In the genomic region with DNA sequence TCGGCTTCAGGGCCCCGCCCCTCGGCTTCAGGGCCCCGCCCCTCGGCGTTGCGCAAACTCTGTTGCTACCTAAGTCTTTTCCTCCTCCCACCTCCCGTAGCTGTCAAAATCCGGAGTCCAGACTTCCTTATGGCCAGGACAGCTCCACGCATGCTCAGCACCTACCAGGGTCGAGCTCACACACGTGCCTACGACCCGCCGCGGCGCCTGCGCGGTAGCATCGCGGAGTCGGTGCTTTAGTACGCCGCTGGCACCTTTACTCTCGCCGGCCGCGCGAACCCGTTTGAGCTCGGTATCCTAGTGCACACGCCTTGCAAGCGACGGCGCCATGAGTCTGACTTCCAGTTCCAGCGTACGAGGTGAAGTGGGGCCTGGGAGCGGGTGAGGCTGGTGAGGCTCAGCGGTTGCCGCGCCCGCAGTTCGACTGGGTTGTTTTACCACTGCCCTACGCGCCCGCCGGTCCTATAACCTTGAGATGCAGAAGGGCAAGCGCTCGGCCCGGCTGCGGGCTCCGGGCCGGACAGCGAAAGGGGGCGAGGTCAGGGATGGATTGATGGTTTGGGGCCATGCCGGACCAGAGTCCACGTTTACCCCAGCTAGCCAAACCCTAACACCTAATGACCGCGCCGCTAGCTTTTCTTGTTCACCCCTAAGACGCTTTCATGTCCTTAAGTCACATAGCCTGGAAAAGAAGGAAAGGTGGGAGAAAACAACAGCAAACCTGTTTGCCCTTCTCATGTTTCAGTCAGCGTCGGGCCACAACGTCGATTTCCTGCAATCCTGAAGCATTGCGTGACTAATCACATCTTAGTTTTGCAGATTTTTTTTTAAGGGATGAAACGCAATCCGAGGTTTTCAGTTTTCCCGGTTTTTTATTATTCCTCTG, we compare ENCODE assay signal across 1 cellular context.
TF ChIP-seq lines count a peak whose summit lies in the region.

A gene (plus strand): TSS at position 217 of the 886 bp plus-strand sequence. CDS start 112 bp downstream, at position 329.

TF ChIP-seq in HepG2, 621 proteins besides CTCF, POLR2A, EP300 and RAD21 (continued from another document and continues in another):
- TF ChIP-seq, protein P1, sequence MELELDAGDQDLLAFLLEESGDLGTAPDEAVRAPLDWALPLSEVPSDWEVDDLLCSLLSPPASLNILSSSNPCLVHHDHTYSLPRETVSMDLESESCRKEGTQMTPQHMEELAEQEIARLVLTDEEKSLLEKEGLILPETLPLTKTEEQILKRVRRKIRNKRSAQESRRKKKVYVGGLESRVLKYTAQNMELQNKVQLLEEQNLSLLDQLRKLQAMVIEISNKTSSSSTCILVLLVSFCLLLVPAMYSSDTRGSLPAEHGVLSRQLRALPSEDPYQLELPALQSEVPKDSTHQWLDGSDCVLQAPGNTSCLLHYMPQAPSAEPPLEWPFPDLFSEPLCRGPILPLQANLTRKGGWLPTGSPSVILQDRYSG (CRISPR knock-in tag; IDR thresholded peaks at IDR 0.05), result peak; percentile 97
- TF ChIP-seq TBL1XR1 (IDR thresholded peaks at IDR 0.05; ENCODE audit: borderline replicate concordance, low read length, partially characterized antibody) (no peak), ZNF549 (CRISPR knock-in tag; IDR thresholded peaks at IDR 0.05) (peak; percentile 55; the same call in 1 of the 2 replicates), ZNF251 (CRISPR knock-in tag; IDR thresholded peaks at IDR 0.05) (no peak), NCOA5 (CRISPR knock-in tag; IDR thresholded peaks at IDR 0.05) (no peak), BRD4 (CRISPR knock-in tag; IDR thresholded peaks at IDR 0.05) (0 out of 2 replicates have a peak, but pooled peaks have one; percentile 63), RCOR2 (CRISPR knock-in tag; IDR thresholded peaks at IDR 0.05) (0 out of 2 replicates have a peak, but pooled peaks have one; percentile 33), RORA (CRISPR knock-in tag; IDR thresholded peaks at IDR 0.05) (no peak), JUN (CRISPR knock-in tag; IDR thresholded peaks at IDR 0.05) (no peak), TCF12 (IDR thresholded peaks at IDR 0.05) (no peak), TCF12 (CRISPR knock-in tag; IDR thresholded peaks at IDR 0.05) (peak; percentile 73; the same call in 1 of the 2 replicates), KDM3A (CRISPR knock-in tag; IDR thresholded peaks at IDR 0.05; ENCODE audit: low read depth) (peak; percentile 93), KAT8 (CRISPR knock-in tag; IDR thresholded peaks at IDR 0.05) (peak; percentile 78), ZNF24 (IDR thresholded peaks at IDR 0.05) (no peak), MYC (CRISPR knock-in tag; IDR thresholded peaks at IDR 0.05; ENCODE audit: borderline replicate concordance) (peak; percentile 96), TEAD3 (CRISPR knock-in tag; optimal IDR thresholded peaks at IDR 0.05; ENCODE audit: borderline replicate concordance) (peak; percentile 65), BHLHE40 (IDR thresholded peaks at IDR 0.05; ENCODE audit: low read length) (peak; percentile 98), HOXA5 (CRISPR knock-in tag; IDR thresholded peaks at IDR 0.05) (peak; percentile 98), PHF21A (CRISPR knock-in tag; IDR thresholded peaks at IDR 0.05) (peak; percentile 93), DMAP1 (CRISPR knock-in tag; IDR thresholded peaks at IDR 0.05) (peak; percentile 92), FOXA1 (IDR thresholded peaks at IDR 0.05) (no peak), FOXA1 (CRISPR knock-in tag; IDR thresholded peaks at IDR 0.05) (no peak; the same call in 1 of the 2 replicates), NFYC (CRISPR knock-in tag; IDR thresholded peaks at IDR 0.05) (peak; percentile 49; the same call in 1 of the 2 replicates), SMAD9 (CRISPR knock-in tag; IDR thresholded peaks at IDR 0.05) (no peak), LCORL (IDR thresholded peaks at IDR 0.05) (no peak), LCORL (CRISPR knock-in tag; IDR thresholded peaks at IDR 0.05) (peak; percentile 83), RBM22 (optimal IDR thresholded peaks at IDR 0.05; ENCODE audit: low read length) (no peak), HOXA7 (CRISPR knock-in tag; IDR thresholded peaks at IDR 0.05) (no peak), MXD4 (CRISPR knock-in tag; IDR thresholded peaks at IDR 0.05) (peak; percentile 78; the same call in 1 of the 2 replicates), ZNF577 (CRISPR knock-in tag; IDR thresholded peaks at IDR 0.05; ENCODE audit: borderline replicate concordance, low read depth) (no peak), CCDC6 (CRISPR knock-in tag; IDR thresholded peaks at IDR 0.05) (peak; percentile 74; the same call in 1 of the 2 replicates), SYNCRIP (IDR thresholded peaks at IDR 0.05; ENCODE audit: insufficient read depth, low read depth, low read length) (no peak), ZFX (CRISPR knock-in tag; IDR thresholded peaks at IDR 0.05; ENCODE audit: low read depth) (peak; percentile 90), CREB1 (IDR thresholded peaks at IDR 0.05) (0 out of 2 replicates have a peak, but pooled peaks have one; percentile 12), CREB1 (CRISPR knock-in tag; IDR thresholded peaks at IDR 0.05) (no peak; the same call in 1 of the 2 replicates), ZC3H4 (CRISPR knock-in tag; IDR thresholded peaks at IDR 0.05; ENCODE audit: borderline replicate concordance) (0 out of 2 replicates have a peak, but pooled peaks have one; percentile 42), ZNF101 (CRISPR knock-in tag; IDR thresholded peaks at IDR 0.05; ENCODE audit: borderline replicate concordance, low read depth) (no peak), ZNF747 (CRISPR knock-in tag; IDR thresholded peaks at IDR 0.05; ENCODE audit: borderline replicate concordance) (peak; percentile 94), MAFG (CRISPR knock-in tag; IDR thresholded peaks at IDR 0.05) (no peak), KAT7 (CRISPR knock-in tag; IDR thresholded peaks at IDR 0.05; ENCODE audit: borderline replicate concordance) (no peak), CHCHD3 (CRISPR knock-in tag; IDR thresholded peaks at IDR 0.05) (peak; percentile 98)
- TF ChIP-seq, protein P2, sequence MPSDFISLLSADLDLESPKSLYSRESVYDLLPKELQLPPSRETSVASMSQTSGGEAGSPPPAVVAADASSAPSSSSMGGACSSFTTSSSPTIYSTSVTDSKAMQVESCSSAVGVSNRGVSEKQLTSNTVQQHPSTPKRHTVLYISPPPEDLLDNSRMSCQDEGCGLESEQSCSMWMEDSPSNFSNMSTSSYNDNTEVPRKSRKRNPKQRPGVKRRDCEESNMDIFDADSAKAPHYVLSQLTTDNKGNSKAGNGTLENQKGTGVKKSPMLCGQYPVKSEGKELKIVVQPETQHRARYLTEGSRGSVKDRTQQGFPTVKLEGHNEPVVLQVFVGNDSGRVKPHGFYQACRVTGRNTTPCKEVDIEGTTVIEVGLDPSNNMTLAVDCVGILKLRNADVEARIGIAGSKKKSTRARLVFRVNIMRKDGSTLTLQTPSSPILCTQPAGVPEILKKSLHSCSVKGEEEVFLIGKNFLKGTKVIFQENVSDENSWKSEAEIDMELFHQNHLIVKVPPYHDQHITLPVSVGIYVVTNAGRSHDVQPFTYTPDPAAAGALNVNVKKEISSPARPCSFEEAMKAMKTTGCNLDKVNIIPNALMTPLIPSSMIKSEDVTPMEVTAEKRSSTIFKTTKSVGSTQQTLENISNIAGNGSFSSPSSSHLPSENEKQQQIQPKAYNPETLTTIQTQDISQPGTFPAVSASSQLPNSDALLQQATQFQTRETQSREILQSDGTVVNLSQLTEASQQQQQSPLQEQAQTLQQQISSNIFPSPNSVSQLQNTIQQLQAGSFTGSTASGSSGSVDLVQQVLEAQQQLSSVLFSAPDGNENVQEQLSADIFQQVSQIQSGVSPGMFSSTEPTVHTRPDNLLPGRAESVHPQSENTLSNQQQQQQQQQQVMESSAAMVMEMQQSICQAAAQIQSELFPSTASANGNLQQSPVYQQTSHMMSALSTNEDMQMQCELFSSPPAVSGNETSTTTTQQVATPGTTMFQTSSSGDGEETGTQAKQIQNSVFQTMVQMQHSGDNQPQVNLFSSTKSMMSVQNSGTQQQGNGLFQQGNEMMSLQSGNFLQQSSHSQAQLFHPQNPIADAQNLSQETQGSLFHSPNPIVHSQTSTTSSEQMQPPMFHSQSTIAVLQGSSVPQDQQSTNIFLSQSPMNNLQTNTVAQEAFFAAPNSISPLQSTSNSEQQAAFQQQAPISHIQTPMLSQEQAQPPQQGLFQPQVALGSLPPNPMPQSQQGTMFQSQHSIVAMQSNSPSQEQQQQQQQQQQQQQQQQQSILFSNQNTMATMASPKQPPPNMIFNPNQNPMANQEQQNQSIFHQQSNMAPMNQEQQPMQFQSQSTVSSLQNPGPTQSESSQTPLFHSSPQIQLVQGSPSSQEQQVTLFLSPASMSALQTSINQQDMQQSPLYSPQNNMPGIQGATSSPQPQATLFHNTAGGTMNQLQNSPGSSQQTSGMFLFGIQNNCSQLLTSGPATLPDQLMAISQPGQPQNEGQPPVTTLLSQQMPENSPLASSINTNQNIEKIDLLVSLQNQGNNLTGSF (CRISPR knock-in tag; IDR thresholded peaks at IDR 0.05), result peak; percentile 97
- TF ChIP-seq, protein P3, sequence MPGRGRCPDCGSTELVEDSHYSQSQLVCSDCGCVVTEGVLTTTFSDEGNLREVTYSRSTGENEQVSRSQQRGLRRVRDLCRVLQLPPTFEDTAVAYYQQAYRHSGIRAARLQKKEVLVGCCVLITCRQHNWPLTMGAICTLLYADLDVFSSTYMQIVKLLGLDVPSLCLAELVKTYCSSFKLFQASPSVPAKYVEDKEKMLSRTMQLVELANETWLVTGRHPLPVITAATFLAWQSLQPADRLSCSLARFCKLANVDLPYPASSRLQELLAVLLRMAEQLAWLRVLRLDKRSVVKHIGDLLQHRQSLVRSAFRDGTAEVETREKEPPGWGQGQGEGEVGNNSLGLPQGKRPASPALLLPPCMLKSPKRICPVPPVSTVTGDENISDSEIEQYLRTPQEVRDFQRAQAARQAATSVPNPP (CRISPR knock-in tag; IDR thresholded peaks at IDR 0.05), result peak; percentile 99
- TF ChIP-seq, protein P4, sequence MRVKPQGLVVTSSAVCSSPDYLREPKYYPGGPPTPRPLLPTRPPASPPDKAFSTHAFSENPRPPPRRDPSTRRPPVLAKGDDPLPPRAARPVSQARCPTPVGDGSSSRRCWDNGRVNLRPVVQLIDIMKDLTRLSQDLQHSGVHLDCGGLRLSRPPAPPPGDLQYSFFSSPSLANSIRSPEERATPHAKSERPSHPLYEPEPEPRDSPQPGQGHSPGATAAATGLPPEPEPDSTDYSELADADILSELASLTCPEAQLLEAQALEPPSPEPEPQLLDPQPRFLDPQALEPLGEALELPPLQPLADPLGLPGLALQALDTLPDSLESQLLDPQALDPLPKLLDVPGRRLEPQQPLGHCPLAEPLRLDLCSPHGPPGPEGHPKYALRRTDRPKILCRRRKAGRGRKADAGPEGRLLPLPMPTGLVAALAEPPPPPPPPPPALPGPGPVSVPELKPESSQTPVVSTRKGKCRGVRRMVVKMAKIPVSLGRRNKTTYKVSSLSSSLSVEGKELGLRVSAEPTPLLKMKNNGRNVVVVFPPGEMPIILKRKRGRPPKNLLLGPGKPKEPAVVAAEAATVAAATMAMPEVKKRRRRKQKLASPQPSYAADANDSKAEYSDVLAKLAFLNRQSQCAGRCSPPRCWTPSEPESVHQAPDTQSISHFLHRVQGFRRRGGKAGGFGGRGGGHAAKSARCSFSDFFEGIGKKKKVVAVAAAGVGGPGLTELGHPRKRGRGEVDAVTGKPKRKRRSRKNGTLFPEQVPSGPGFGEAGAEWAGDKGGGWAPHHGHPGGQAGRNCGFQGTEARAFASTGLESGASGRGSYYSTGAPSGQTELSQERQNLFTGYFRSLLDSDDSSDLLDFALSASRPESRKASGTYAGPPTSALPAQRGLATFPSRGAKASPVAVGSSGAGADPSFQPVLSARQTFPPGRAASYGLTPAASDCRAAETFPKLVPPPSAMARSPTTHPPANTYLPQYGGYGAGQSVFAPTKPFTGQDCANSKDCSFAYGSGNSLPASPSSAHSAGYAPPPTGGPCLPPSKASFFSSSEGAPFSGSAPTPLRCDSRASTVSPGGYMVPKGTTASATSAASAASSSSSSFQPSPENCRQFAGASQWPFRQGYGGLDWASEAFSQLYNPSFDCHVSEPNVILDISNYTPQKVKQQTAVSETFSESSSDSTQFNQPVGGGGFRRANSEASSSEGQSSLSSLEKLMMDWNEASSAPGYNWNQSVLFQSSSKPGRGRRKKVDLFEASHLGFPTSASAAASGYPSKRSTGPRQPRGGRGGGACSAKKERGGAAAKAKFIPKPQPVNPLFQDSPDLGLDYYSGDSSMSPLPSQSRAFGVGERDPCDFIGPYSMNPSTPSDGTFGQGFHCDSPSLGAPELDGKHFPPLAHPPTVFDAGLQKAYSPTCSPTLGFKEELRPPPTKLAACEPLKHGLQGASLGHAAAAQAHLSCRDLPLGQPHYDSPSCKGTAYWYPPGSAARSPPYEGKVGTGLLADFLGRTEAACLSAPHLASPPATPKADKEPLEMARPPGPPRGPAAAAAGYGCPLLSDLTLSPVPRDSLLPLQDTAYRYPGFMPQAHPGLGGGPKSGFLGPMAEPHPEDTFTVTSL (CRISPR knock-in tag; IDR thresholded peaks at IDR 0.05; ENCODE audit: borderline replicate concordance), result no peak
- TF ChIP-seq, protein P5, sequence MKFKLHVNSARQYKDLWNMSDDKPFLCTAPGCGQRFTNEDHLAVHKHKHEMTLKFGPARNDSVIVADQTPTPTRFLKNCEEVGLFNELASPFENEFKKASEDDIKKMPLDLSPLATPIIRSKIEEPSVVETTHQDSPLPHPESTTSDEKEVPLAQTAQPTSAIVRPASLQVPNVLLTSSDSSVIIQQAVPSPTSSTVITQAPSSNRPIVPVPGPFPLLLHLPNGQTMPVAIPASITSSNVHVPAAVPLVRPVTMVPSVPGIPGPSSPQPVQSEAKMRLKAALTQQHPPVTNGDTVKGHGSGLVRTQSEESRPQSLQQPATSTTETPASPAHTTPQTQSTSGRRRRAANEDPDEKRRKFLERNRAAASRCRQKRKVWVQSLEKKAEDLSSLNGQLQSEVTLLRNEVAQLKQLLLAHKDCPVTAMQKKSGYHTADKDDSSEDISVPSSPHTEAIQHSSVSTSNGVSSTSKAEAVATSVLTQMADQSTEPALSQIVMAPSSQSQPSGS (CRISPR knock-in tag; IDR thresholded peaks at IDR 0.05), result peak; percentile 88
- TF ChIP-seq, protein P6, sequence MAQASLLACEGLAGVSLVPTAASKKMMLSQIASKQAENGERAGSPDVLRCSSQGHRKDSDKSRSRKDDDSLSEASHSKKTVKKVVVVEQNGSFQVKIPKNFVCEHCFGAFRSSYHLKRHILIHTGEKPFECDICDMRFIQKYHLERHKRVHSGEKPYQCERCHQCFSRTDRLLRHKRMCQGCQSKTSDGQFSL (CRISPR knock-in tag; IDR thresholded peaks at IDR 0.05), result no peak
- TF ChIP-seq, protein P7, sequence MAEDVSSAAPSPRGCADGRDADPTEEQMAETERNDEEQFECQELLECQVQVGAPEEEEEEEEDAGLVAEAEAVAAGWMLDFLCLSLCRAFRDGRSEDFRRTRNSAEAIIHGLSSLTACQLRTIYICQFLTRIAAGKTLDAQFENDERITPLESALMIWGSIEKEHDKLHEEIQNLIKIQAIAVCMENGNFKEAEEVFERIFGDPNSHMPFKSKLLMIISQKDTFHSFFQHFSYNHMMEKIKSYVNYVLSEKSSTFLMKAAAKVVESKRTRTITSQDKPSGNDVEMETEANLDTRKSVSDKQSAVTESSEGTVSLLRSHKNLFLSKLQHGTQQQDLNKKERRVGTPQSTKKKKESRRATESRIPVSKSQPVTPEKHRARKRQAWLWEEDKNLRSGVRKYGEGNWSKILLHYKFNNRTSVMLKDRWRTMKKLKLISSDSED (CRISPR knock-in tag; IDR thresholded peaks at IDR 0.05), result peak; percentile 76
- TF ChIP-seq, protein P8, sequence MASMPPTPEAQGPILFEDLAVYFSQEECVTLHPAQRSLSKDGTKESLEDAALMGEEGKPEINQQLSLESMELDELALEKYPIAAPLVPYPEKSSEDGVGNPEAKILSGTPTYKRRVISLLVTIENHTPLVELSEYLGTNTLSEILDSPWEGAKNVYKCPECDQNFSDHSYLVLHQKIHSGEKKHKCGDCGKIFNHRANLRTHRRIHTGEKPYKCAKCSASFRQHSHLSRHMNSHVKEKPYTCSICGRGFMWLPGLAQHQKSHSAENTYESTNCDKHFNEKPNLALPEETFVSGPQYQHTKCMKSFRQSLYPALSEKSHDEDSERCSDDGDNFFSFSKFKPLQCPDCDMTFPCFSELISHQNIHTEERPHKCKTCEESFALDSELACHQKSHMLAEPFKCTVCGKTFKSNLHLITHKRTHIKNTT (CRISPR knock-in tag; IDR thresholded peaks at IDR 0.05), result no peak
